Comparison of ENCODE assay signal across 29 cellular contexts in the genomic region with DNA sequence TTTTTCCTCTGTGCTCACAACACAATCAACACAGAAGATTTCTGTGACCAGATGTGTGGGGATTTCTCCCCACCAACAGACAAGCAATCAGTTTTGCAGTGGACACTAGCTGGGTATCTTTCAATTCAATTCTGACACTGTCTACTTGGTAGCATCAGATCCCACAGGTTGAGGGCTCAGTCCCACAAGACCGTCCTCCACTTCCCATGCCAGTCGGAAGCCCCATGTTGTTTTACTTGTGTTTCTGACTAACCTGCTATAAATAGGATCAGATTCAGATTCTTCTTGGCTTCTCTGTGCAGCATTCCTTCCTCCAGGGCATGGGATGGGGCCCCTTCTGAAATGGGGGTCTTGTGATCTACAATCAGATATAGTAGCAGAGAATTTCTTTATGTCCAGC. TPM values are rescaled to one million over a fixed set of nuclear protein-coding genes. Genes with fewer than 3 reads are reported as not detected.
DNase-seq lines count a peak whose midpoint lies in the region; ATAC-seq, FAIRE-seq and TF ChIP-seq lines count a peak whose summit lies in the region.
"Had no signal": no experiment of that assay in that cellular context is flagged by ENCODE, and none has a peak within 500 bp of the region (broad histone marks: within the 10 kb centered on the region; RNA-seq: fewer than 3 reads in every experiment).

No MANE protein-coding gene starts in this region.

- DNase-seq in HTR-8/SVneo (ENCODE audit: insufficient read length, low spot score): no peak
- DNase-seq in dorsolateral prefrontal cortex: peak in 1 of 10 donors; percentile 52
- no peak for DNase-seq in mesothelial cell of epicardium (ENCODE audit: low spot score in 2 of 2, unreplicated experiment in 2 of 2)
- no peak for DNase-seq in DMS114 treated with DMSO at 0.1 percent for 48 hours (lab: John Stamatoyannopoulos, UW; ENCODE audit: unreplicated experiment)
- DNase-seq in left lobe of liver (ENCODE audit: low spot score): no peak
- DNase-seq in NCI-H82 (lab: John Stamatoyannopoulos, UW): no peak
- DNase-seq: activated CD8-positive, alpha-beta memory T cell treated with anti-CD3 and anti-CD28 coated beads for 24 hours; activated gamma-delta T cell treated with Interleukin-2 at 50 U/mL for 16 hours; activated naive CD8-positive, alpha-beta T cell treated with anti-CD3 and anti-CD28 coated beads, Interleukin-2, amount 50 U/mL, for 24 hours; activated T-cell treated with anti-CD3 and anti-CD28 coated beads, Interleukin-2, amount 50 U/mL, for 1 hour; BE2C; cortex of kidney; DMS79 treated with DMSO at 0.1 percent for 48 hours; natural killer cell; NCI-H1092; NCI-H187 treated with DMSO at 0.1 percent for 48 hours; NCI-H526 treated with DMSO at 0.1 percent for 48 hours; right lobe of liver; stimulated activated CD4-positive, alpha-beta T cell treated with anti-CD3 and anti-CD28 coated beads, Interleukin-4, amount 100 ng/mL, for 4 hours; stimulated activated naive CD4-positive, alpha-beta T cell treated with Interleukin-2 at 50 U/mL for 16 hours; tibial artery had no signal

- ATAC-seq in left lobe of liver (no peak), GM19467 (IDR thresholded peaks at IDR 0.05; ENCODE audit: unreplicated experiment) (no peak)
- ATAC-seq: activated naive CD8-positive, alpha-beta T cell treated with anti-CD3 and anti-CD28 coated beads, Interleukin-2, amount 50 U/mL, for 24 hours; HCT116; HepG2; natural killer cell; right lobe of liver had no signal

- intact Hi-C loops in dorsolateral prefrontal cortex (cut with DNase I): no loop called here

- peaks cover 13% of the 10 kb centered on the region for H3K4me1 Mint-ChIP-seq in mesothelial cell of epicardium

- no peak overlapping the region for H3K4me3 Mint-ChIP-seq in mesothelial cell of epicardium
- H3K4me3 Mint-ChIP-seq: activated naive CD8-positive, alpha-beta T cell treated with anti-CD3 and anti-CD28 coated beads, Interleukin-2, amount 50 U/mL, for 24 hours; brain; memory B cell; natural killer cell; T-helper 1 cell treated with Interleukin-12 subunit alpha and Interleukin-12 subunit beta and Interleukin-4 antibody, amounts not matched to agents 30 μg/mL and 1 μg/mL, for 36 hours had no signal

- peak overlapping the region; percentile 54 for H3K27ac Mint-ChIP-seq in mesothelial cell of epicardium
- H3K27ac Mint-ChIP-seq: activated naive CD8-positive, alpha-beta T cell treated with anti-CD3 and anti-CD28 coated beads, Interleukin-2, amount 50 U/mL, for 24 hours; memory B cell; natural killer cell; T-helper 1 cell treated with Interleukin-12 subunit alpha and Interleukin-12 subunit beta and Interleukin-4 antibody, amounts not matched to agents 30 μg/mL and 1 μg/mL, for 36 hours had no signal

- H3K27ac ChIP-seq in dorsolateral prefrontal cortex: peak overlapping the region in 58 of 59 donors; percentile 25 to 99 (median 92)
- H3K27ac ChIP-seq: HL-60, right lobe of liver, tibial artery had no signal

- peak; percentile 28 for FAIRE-seq in HTR-8/SVneo (lab: Jason Lieb, UNC)
- FAIRE-seq: HepG2, RCC 7860 had no signal

- TF ChIP-seq CTCF in dorsolateral prefrontal cortex (IDR thresholded peaks at IDR 0.05 in 54 of 56, conservative IDR thresholded peaks at IDR 0.05 in 2 of 56; ENCODE audit: low read depth in 1 of 56, partially characterized antibody in 56 of 56) (peak in 10 of 56 donors; percentile 1 to 37 (median 14)), mesothelial cell of epicardium (IDR thresholded peaks at IDR 0.05; ENCODE audit: unreplicated experiment) (no peak)

- peaks cover 14% of the 10 kb centered on the region for H3K9me3 Mint-ChIP-seq in mesothelial cell of epicardium
- H3K9me3 Mint-ChIP-seq: activated naive CD8-positive, alpha-beta T cell treated with anti-CD3 and anti-CD28 coated beads, Interleukin-2, amount 50 U/mL, for 24 hours; memory B cell; natural killer cell had no signal

- peaks cover 4% of the 10 kb centered on the region for H3K36me3 Mint-ChIP-seq in mesothelial cell of epicardium
- H3K36me3 Mint-ChIP-seq: natural killer cell had no signal

- H3K27me3 Mint-ChIP-seq in mesothelial cell of epicardium (ENCODE audit: low read depth): no peaks in the 10 kb centered on the region
- H3K27me3 Mint-ChIP-seq: activated naive CD8-positive, alpha-beta T cell treated with anti-CD3 and anti-CD28 coated beads, Interleukin-2, amount 50 U/mL, for 24 hours; brain; memory B cell had no signal

- peak overlapping the region in 35 of 59 donors; percentile 2 to 51 (median 17) for H3K4me3 ChIP-seq in dorsolateral prefrontal cortex
- H3K4me3 ChIP-seq: right lobe of liver, tibial artery had no signal

- H3K27me3 ChIP-seq in dorsolateral prefrontal cortex: no peaks in the 10 kb centered on the region
- H3K27me3 ChIP-seq: BE2C, right lobe of liver, tibial artery had no signal

RNA-seq across cellular contexts. Expression of a gene that starts 19.6 kb away (rescaled TPM):
- 10 to 100 TPM; 24.6 to 97.5 (median 41.3) TPM for total RNA-seq in dorsolateral prefrontal cortex
- total RNA-seq in mesothelial cell of epicardium: 15.1 to 17.5 TPM (median 16.5 TPM) in 3 replicates
- total RNA-seq in left lobe of liver: 4.8 TPM
